Comparison of ENCODE assay signal across 19 cellular contexts in the genomic region with DNA sequence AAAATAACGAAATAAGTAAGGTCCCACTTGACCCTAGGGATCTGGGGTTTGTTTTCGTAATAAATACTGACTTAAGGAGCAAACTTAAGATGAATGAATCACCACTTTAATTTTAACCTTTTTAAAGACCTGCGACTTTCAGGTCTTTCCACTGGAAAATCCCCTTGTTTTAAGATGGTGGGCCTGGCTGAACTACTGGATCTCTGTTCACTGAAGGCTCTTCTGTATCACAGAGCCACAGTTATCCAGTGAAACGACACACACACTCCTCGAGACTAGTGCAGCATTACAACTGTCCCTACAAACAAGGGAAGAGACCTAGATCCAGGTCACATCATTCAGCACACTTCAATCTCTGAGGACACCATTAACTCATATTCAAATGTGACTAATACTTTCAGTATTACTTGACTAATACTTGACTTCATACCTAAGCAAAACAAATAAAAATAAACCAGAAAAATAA.
DNase-seq lines count a peak whose midpoint lies in the region; ATAC-seq and TF ChIP-seq lines count a peak whose summit lies in the region.
"Had no signal": no experiment of that assay in that cellular context is flagged by ENCODE, and none has a peak within 500 bp of the region (broad histone marks: within the 10 kb centered on the region; RNA-seq: fewer than 3 reads in every experiment).

No MANE protein-coding gene starts in this region.

- no peaks in the 10 kb centered on the region for H3K36me3 Mint-ChIP-seq in activated T-helper 17 cell treated with anti-CD3 and anti-CD28 coated beads, Interleukin-2, amount 50 U/mL, for 72 hours (ENCODE audit: low read depth)

- H3K9me3 ChIP-seq in Peyer's patch = no peaks in the 10 kb centered on the region

- H3K9me3 Mint-ChIP-seq in activated T-helper 17 cell treated with anti-CD3 and anti-CD28 coated beads, Interleukin-2, amount 50 U/mL, for 72 hours = no peaks in the 10 kb centered on the region
- H3K9me3 Mint-ChIP-seq: effector memory CD8-positive, alpha-beta T cell had no signal

- no peaks in the 10 kb centered on the region for H3K4me1 Mint-ChIP-seq in activated T-helper 17 cell treated with anti-CD3 and anti-CD28 coated beads, Interleukin-2, amount 50 U/mL, for 72 hours

- ATAC-seq in GM18511 (IDR thresholded peaks at IDR 0.05; ENCODE audit: unreplicated experiment) = peak; percentile 83
- peak; percentile 65 for ATAC-seq in GM21390 (IDR thresholded peaks at IDR 0.05; ENCODE audit: unreplicated experiment)
- ATAC-seq in HG03095 (IDR thresholded peaks at IDR 0.05; ENCODE audit: unreplicated experiment) = peak; percentile 60
- peak; percentile 24 for ATAC-seq in activated T-helper 17 cell treated with anti-CD3 and anti-CD28 coated beads, Interleukin-2, amount 50 U/mL, for 72 hours (replicated peaks)
- ATAC-seq in GM18873 (IDR thresholded peaks at IDR 0.05; ENCODE audit: low FRiP score, unreplicated experiment) = no peak
- ATAC-seq: effector memory CD8-positive, alpha-beta T cell had no signal

- TF ChIP-seq POLR2A in Peyer's patch (IDR thresholded peaks at IDR 0.05) = no peak

- no peak overlapping the region for H3K4me3 Mint-ChIP-seq in activated T-helper 17 cell treated with anti-CD3 and anti-CD28 coated beads, Interleukin-2, amount 50 U/mL, for 72 hours
- H3K4me3 Mint-ChIP-seq: effector memory CD8-positive, alpha-beta T cell; neural progenitor cell had no signal

- DNase-seq in activated naive CD4-positive, alpha-beta T cell treated with anti-CD3 and anti-CD28 coated beads, Interleukin-2, amount 50 U/mL, for 16 hours = no peak
- DNase-seq in Peyer's patch (no peak), OCI-M1 (lab: John Stamatoyannopoulos, UW) (no peak)
- DNase-seq: activated effector memory CD4-positive, alpha-beta T cell treated with Interleukin-2 at 50 U/mL for 16 hours; amygdala; effector memory CD8-positive, alpha-beta T cell; hypothalamus; Karpas-422; mesendoderm; NCI-H1417 treated with DMSO at 0.1 percent for 48 hours; NCI-H2171 treated with DMSO at 0.1 percent for 48 hours; NK-92 treated with Interleukin-12 subunit alpha and Interleukin-12 subunit beta, amount 100 ng/mL, for 24 hours; stimulated activated CD4-positive, alpha-beta T cell treated with anti-CD3 and anti-CD28 coated beads, Interleukin-15, amount 100 ng/mL, for 24 hours had no signal

- H3K4me1 ChIP-seq in Peyer's patch = no peaks in the 10 kb centered on the region

- no peaks in the 10 kb centered on the region for H3K27me3 Mint-ChIP-seq in activated T-helper 17 cell treated with anti-CD3 and anti-CD28 coated beads, Interleukin-2, amount 50 U/mL, for 72 hours
- H3K27me3 Mint-ChIP-seq: effector memory CD8-positive, alpha-beta T cell had no signal

- no peaks in the 10 kb centered on the region for H3K36me3 ChIP-seq in Peyer's patch
- H3K36me3 ChIP-seq: neural progenitor cell had no signal

- H3K4me3 ChIP-seq in Peyer's patch = no peak overlapping the region
- H3K4me3 ChIP-seq: neural progenitor cell had no signal

- TF ChIP-seq CTCF in Peyer's patch (IDR thresholded peaks at IDR 0.05) = no peak

- H3K27me3 ChIP-seq in Peyer's patch = no peaks in the 10 kb centered on the region
- H3K27me3 ChIP-seq: neural progenitor cell had no signal

- H3K27ac ChIP-seq in Peyer's patch = no peak overlapping the region
- H3K27ac ChIP-seq: neural progenitor cell had no signal

- H3K27ac Mint-ChIP-seq in activated T-helper 17 cell treated with anti-CD3 and anti-CD28 coated beads, Interleukin-2, amount 50 U/mL, for 72 hours = no peak overlapping the region
- H3K27ac Mint-ChIP-seq: effector memory CD8-positive, alpha-beta T cell; neural progenitor cell had no signal
